Comparison of ENCODE assay signal across 1 cellular context in the genomic region with DNA sequence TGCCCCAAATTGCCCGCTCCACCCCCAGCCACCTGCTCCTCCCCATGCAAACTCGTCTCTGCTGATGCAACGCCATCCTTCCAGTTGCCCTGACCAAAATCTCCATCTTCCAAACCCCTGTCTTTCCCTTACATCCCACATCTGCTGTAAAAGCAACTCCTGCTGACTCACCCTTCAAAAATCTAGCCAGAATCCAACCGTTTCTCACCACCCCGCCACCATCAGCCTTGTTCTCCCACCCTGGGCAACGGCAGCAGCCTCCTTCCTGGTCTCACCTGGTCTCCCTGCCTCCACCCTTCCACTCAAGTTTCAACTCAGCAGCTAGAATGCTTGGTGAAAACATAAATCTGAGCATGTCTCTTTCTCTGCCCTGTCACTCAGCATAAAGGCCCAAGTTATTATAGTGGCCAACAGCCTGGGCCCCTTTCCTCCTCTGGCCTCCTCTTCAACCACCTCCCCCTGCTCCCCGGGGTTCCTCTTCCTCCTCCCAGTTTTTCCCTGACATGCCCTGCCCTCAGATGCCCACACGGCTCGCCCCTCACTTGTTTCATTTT.
A peak's percentile ranks its signal among the peaks of the same experiment; 100 is the strongest.
TF ChIP-seq lines count a peak whose summit lies in the region.

No MANE protein-coding gene starts in this region.

TF ChIP-seq in HepG2, 621 proteins besides CTCF, POLR2A, EP300 and RAD21 (continued from another document):
- TF ChIP-seq, protein P1, sequence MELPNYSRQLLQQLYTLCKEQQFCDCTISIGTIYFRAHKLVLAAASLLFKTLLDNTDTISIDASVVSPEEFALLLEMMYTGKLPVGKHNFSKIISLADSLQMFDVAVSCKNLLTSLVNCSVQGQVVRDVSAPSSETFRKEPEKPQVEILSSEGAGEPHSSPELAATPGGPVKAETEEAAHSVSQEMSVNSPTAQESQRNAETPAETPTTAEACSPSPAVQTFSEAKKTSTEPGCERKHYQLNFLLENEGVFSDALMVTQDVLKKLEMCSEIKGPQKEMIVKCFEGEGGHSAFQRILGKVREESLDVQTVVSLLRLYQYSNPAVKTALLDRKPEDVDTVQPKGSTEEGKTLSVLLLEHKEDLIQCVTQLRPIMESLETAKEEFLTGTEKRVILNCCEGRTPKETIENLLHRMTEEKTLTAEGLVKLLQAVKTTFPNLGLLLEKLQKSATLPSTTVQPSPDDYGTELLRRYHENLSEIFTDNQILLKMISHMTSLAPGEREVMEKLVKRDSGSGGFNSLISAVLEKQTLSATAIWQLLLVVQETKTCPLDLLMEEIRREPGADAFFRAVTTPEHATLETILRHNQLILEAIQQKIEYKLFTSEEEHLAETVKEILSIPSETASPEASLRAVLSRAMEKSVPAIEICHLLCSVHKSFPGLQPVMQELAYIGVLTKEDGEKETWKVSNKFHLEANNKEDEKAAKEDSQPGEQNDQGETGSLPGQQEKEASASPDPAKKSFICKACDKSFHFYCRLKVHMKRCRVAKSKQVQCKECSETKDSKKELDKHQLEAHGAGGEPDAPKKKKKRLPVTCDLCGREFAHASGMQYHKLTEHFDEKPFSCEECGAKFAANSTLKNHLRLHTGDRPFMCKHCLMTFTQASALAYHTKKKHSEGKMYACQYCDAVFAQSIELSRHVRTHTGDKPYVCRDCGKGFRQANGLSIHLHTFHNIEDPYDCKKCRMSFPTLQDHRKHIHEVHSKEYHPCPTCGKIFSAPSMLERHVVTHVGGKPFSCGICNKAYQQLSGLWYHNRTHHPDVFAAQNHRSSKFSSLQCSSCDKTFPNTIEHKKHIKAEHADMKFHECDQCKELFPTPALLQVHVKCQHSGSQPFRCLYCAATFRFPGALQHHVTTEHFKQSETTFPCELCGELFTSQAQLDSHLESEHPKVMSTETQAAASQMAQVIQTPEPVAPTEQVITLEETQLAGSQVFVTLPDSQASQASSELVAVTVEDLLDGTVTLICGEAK (IDR thresholded peaks at IDR 0.05): no peak
- TF ChIP-seq, protein P1 (CRISPR knock-in tag; IDR thresholded peaks at IDR 0.05): no peak
- no peak for TF ChIP-seq ZIK1 (CRISPR knock-in tag; IDR thresholded peaks at IDR 0.05; ENCODE audit: borderline replicate concordance, low read depth)
- TF ChIP-seq GABPA (IDR thresholded peaks at IDR 0.05; ENCODE audit: low read depth, low read length): no peak
- no peak for TF ChIP-seq GABPA (CRISPR knock-in tag; IDR thresholded peaks at IDR 0.05; ENCODE audit: low read depth)
- TF ChIP-seq, protein P2, sequence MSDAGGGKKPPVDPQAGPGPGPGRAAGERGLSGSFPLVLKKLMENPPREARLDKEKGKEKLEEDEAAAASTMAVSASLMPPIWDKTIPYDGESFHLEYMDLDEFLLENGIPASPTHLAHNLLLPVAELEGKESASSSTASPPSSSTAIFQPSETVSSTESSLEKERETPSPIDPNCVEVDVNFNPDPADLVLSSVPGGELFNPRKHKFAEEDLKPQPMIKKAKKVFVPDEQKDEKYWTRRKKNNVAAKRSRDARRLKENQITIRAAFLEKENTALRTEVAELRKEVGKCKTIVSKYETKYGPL (CRISPR knock-in tag; IDR thresholded peaks at IDR 0.05): no peak
- TF ChIP-seq, protein P3, sequence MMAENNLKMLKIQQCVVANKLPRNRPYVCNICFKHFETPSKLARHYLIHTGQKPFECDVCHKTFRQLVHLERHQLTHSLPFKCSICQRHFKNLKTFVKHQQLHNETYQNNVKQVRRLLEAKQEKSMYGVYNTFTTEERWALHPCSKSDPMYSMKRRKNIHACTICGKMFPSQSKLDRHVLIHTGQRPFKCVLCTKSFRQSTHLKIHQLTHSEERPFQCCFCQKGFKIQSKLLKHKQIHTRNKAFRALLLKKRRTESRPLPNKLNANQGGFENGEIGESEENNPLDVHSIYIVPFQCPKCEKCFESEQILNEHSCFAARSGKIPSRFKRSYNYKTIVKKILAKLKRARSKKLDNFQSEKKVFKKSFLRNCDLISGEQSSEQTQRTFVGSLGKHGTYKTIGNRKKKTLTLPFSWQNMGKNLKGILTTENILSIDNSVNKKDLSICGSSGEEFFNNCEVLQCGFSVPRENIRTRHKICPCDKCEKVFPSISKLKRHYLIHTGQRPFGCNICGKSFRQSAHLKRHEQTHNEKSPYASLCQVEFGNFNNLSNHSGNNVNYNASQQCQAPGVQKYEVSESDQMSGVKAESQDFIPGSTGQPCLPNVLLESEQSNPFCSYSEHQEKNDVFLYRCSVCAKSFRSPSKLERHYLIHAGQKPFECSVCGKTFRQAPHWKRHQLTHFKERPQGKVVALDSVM (CRISPR knock-in tag; IDR thresholded peaks at IDR 0.05): peak; percentile 97
- TF ChIP-seq ZNF317 (CRISPR knock-in tag; IDR thresholded peaks at IDR 0.05): no peak
- peak; percentile 49; the same call in 1 of the 2 replicates for TF ChIP-seq JUND (CRISPR knock-in tag; IDR thresholded peaks at IDR 0.05)
- no peak for TF ChIP-seq ZNF446 (CRISPR knock-in tag; IDR thresholded peaks at IDR 0.05)
- no peak for TF ChIP-seq ZNF326 (CRISPR knock-in tag; IDR thresholded peaks at IDR 0.05; ENCODE audit: borderline replicate concordance)
- TF ChIP-seq, protein P4, sequence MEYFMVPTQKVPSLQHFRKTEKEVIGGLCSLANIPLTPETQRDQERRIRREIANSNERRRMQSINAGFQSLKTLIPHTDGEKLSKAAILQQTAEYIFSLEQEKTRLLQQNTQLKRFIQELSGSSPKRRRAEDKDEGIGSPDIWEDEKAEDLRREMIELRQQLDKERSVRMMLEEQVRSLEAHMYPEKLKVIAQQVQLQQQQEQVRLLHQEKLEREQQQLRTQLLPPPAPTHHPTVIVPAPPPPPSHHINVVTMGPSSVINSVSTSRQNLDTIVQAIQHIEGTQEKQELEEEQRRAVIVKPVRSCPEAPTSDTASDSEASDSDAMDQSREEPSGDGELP (IDR thresholded peaks at IDR 0.05; ENCODE audit: borderline replicate concordance, low read depth): no peak
- peak; percentile 75 for TF ChIP-seq JUNB (CRISPR knock-in tag; IDR thresholded peaks at IDR 0.05; ENCODE audit: borderline replicate concordance)
- no peak for TF ChIP-seq CENPX (CRISPR knock-in tag; IDR thresholded peaks at IDR 0.05)
- TF ChIP-seq ZSCAN22 (CRISPR knock-in tag; IDR thresholded peaks at IDR 0.05): no peak
- TF ChIP-seq SATB2 (CRISPR knock-in tag; IDR thresholded peaks at IDR 0.05): no peak
- TF ChIP-seq BCL6 (CRISPR knock-in tag; IDR thresholded peaks at IDR 0.05): no peak
- TF ChIP-seq, protein P5, sequence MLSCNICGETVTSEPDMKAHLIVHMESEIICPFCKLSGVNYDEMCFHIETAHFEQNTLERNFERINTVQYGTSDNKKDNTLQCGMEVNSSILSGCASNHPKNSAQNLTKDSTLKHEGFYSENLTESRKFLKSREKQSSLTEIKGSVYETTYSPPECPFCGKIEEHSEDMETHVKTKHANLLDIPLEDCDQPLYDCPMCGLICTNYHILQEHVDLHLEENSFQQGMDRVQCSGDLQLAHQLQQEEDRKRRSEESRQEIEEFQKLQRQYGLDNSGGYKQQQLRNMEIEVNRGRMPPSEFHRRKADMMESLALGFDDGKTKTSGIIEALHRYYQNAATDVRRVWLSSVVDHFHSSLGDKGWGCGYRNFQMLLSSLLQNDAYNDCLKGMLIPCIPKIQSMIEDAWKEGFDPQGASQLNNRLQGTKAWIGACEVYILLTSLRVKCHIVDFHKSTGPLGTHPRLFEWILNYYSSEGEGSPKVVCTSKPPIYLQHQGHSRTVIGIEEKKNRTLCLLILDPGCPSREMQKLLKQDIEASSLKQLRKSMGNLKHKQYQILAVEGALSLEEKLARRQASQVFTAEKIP (CRISPR knock-in tag; IDR thresholded peaks at IDR 0.05; ENCODE audit: borderline replicate concordance): no peak
- no peak for TF ChIP-seq ZSCAN25 (CRISPR knock-in tag; IDR thresholded peaks at IDR 0.05)
- TF ChIP-seq ZNF207 (IDR thresholded peaks at IDR 0.05; ENCODE audit: borderline replicate concordance): no peak
- TF ChIP-seq CBFB (CRISPR knock-in tag; IDR thresholded peaks at IDR 0.05): 0 out of 2 replicates have a peak, but pooled peaks have one; percentile 10
- TF ChIP-seq FOSL2 (CRISPR knock-in tag; IDR thresholded peaks at IDR 0.05): peak; percentile 89
- TF ChIP-seq, protein P6, sequence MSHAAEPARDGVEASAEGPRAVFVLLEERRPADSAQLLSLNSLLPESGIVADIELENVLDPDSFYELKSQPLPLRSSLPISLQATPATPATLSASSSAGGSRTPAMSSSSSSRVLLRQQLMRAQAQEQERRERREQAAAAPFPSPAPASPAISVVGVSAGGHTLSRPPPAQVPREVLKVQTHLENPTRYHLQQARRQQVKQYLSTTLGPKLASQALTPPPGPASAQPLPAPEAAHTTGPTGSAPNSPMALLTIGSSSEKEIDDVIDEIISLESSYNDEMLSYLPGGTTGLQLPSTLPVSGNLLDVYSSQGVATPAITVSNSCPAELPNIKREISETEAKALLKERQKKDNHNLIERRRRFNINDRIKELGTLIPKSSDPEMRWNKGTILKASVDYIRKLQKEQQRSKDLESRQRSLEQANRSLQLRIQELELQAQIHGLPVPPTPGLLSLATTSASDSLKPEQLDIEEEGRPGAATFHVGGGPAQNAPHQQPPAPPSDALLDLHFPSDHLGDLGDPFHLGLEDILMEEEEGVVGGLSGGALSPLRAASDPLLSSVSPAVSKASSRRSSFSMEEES (CRISPR knock-in tag; IDR thresholded peaks at IDR 0.05): no peak
- TF ChIP-seq, protein P7, sequence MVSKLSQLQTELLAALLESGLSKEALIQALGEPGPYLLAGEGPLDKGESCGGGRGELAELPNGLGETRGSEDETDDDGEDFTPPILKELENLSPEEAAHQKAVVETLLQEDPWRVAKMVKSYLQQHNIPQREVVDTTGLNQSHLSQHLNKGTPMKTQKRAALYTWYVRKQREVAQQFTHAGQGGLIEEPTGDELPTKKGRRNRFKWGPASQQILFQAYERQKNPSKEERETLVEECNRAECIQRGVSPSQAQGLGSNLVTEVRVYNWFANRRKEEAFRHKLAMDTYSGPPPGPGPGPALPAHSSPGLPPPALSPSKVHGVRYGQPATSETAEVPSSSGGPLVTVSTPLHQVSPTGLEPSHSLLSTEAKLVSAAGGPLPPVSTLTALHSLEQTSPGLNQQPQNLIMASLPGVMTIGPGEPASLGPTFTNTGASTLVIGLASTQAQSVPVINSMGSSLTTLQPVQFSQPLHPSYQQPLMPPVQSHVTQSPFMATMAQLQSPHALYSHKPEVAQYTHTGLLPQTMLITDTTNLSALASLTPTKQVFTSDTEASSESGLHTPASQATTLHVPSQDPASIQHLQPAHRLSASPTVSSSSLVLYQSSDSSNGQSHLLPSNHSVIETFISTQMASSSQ (IDR thresholded peaks at IDR 0.05; ENCODE audit: low read depth): no peak
- TF ChIP-seq, protein P7 (CRISPR knock-in tag; IDR thresholded peaks at IDR 0.05; ENCODE audit: borderline replicate concordance): no peak
- TF ChIP-seq ATAD3A (CRISPR knock-in tag; IDR thresholded peaks at IDR 0.05): no peak
- no peak for TF ChIP-seq ZNF451 (CRISPR knock-in tag; IDR thresholded peaks at IDR 0.05)
- no peak for TF ChIP-seq MAFG (CRISPR knock-in tag; IDR thresholded peaks at IDR 0.05)
- TF ChIP-seq, protein P8, sequence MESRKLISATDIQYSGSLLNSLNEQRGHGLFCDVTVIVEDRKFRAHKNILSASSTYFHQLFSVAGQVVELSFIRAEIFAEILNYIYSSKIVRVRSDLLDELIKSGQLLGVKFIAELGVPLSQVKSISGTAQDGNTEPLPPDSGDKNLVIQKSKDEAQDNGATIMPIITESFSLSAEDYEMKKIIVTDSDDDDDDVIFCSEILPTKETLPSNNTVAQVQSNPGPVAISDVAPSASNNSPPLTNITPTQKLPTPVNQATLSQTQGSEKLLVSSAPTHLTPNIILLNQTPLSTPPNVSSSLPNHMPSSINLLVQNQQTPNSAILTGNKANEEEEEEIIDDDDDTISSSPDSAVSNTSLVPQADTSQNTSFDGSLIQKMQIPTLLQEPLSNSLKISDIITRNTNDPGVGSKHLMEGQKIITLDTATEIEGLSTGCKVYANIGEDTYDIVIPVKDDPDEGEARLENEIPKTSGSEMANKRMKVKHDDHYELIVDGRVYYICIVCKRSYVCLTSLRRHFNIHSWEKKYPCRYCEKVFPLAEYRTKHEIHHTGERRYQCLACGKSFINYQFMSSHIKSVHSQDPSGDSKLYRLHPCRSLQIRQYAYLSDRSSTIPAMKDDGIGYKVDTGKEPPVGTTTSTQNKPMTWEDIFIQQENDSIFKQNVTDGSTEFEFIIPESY (CRISPR knock-in tag; IDR thresholded peaks at IDR 0.05): peak; percentile 29; the same call in 1 of the 2 replicates
- no peak for TF ChIP-seq MAZ (IDR thresholded peaks at IDR 0.05; ENCODE audit: borderline replicate concordance, low read depth, low read length)
- no peak for TF ChIP-seq MAZ (CRISPR knock-in tag; IDR thresholded peaks at IDR 0.05; ENCODE audit: low read depth)
- no peak for TF ChIP-seq MTA3 (CRISPR knock-in tag; IDR thresholded peaks at IDR 0.05)
- TF ChIP-seq PHF21A (CRISPR knock-in tag; IDR thresholded peaks at IDR 0.05): no peak
- TF ChIP-seq ZNF703 (CRISPR knock-in tag; IDR thresholded peaks at IDR 0.05; ENCODE audit: borderline replicate concordance): no peak
- TF ChIP-seq ZNF780A (CRISPR knock-in tag; IDR thresholded peaks at IDR 0.05): no peak
